1 cellular context compared by ENCODE assay signal in genomic region chr11:65132238-65132987, GRCh38.
A peak's percentile ranks its signal among the peaks of the same experiment; 100 is the strongest.
TF ChIP-seq lines count a peak whose summit lies in the region.

No MANE protein-coding gene starts in this region.

TF ChIP-seq in HepG2, 621 proteins besides CTCF, POLR2A, EP300 and RAD21:
- TF ChIP-seq AHR (CRISPR knock-in tag; IDR thresholded peaks at IDR 0.05): no peak
- TF ChIP-seq ZNF18 (CRISPR knock-in tag; IDR thresholded peaks at IDR 0.05; ENCODE audit: insufficient replicate concordance): no peak
- TF ChIP-seq ZNF547 (CRISPR knock-in tag; IDR thresholded peaks at IDR 0.05): peak; percentile 44; the same call in 1 of the 2 replicates
- peak; percentile 24 for TF ChIP-seq AGO2 (optimal IDR thresholded peaks at IDR 0.05; ENCODE audit: low read depth, low read length)
TF ChIP-seq in HepG2: peak in this region for 2.
